ENCODE assay signal across 8 cellular contexts in genomic region chr6:80003841-80004198, GRCh38. TPM values are rescaled to one million over a fixed set of nuclear protein-coding genes. Genes with fewer than 3 reads are reported as not detected.
DNase-seq lines count a peak whose midpoint lies in the region; ATAC-seq lines count a peak whose summit lies in the region.

No MANE protein-coding gene starts in this region.

- peaks cover 13% of the 10 kb centered on the region for H3K4me1 ChIP-seq in skeletal muscle satellite cell (ENCODE audit: control insufficient read depth, insufficient read depth, low read length)

- no peaks in the 10 kb centered on the region for H3K9me3 ChIP-seq in skeletal muscle satellite cell (replicated peaks; ENCODE audit: low read length)

- H3K9ac ChIP-seq in skeletal muscle satellite cell (ENCODE audit: low read depth, low read length), result peak overlapping the region; percentile 84

- peaks cover 16% of the 10 kb centered on the region for H3K36me3 Mint-ChIP-seq in activated naive CD8-positive, alpha-beta T cell treated with anti-CD3 and anti-CD28 coated beads, Interleukin-2, amount 10 ng/mL, durations not matched to agents 7 days and 5 days

- H3K4me3 ChIP-seq in skeletal muscle satellite cell (ENCODE audit: low read length), result peak overlapping the region; percentile 89

- POLR2A ChIA-PET in activated naive CD8-positive, alpha-beta T cell treated with anti-CD3 and anti-CD28 coated beads, Interleukin-2, amount 10 ng/mL, durations not matched to agents 7 days and 5 days (lab: Charles Lee), result interaction anchor here (0.7 to 2.5 kb wide), 7 partner anchors 10 to 102 kb away, joined by 3 to 18 read pairs (median 6); partner anchors contain the start of genes BCKDHB and ELOVL4

- no peaks in the 10 kb centered on the region for H3K9me3 Mint-ChIP-seq in activated naive CD8-positive, alpha-beta T cell treated with anti-CD3 and anti-CD28 coated beads, Interleukin-2, amount 10 ng/mL, durations not matched to agents 7 days and 5 days

- H3K4me3 Mint-ChIP-seq in activated naive CD8-positive, alpha-beta T cell treated with anti-CD3 and anti-CD28 coated beads, Interleukin-2, amount 10 ng/mL, durations not matched to agents 7 days and 5 days, result peak overlapping the region; percentile 99

- peak; percentile 17 for ATAC-seq in HG02943 (IDR thresholded peaks at IDR 0.05; ENCODE audit: low read depth, unreplicated experiment)
- ATAC-seq in activated naive CD8-positive, alpha-beta T cell treated with anti-CD3 and anti-CD28 coated beads, Interleukin-2, amount 10 ng/mL, durations not matched to agents 7 days and 5 days (ENCODE audit: low read depth), result peak; percentile 38

- H3K4me2 ChIP-seq in skeletal muscle satellite cell (ENCODE audit: low read length), result peak overlapping the region; percentile 82

- H3K27me3 ChIP-seq in skeletal muscle satellite cell (ENCODE audit: control insufficient read depth, insufficient read depth, low read length), result peaks cover 7% of the 10 kb centered on the region

- H3K4me1 Mint-ChIP-seq in activated naive CD8-positive, alpha-beta T cell treated with anti-CD3 and anti-CD28 coated beads, Interleukin-2, amount 10 ng/mL, durations not matched to agents 7 days and 5 days, result peaks cover 29% of the 10 kb centered on the region

- DNase-seq in NCI-H2196 (lab: John Stamatoyannopoulos, UW; ENCODE audit: unreplicated experiment), result peak; percentile 58
- DNase-seq in NCI-H2196 treated with DMSO at 0.1 percent for 48 hours (lab: John Stamatoyannopoulos, UW; ENCODE audit: unreplicated experiment), result no peak
- DNase-seq in NCI-H524 treated with DMSO at 0.1 percent for 48 hours (lab: John Stamatoyannopoulos, UW), result peak; percentile 71
- DNase-seq in activated naive CD8-positive, alpha-beta T cell treated with anti-CD3 and anti-CD28 coated beads, Interleukin-2, amount 10 ng/mL, durations not matched to agents 7 days and 5 days, result peak; percentile 63
- DNase-seq in hepatic stellate cell (ENCODE audit: low spot score), result peak; percentile 5
- no peak for DNase-seq in H4 (ENCODE audit: low spot score)

- peaks cover 9% of the 10 kb centered on the region for H3K27me3 Mint-ChIP-seq in activated naive CD8-positive, alpha-beta T cell treated with anti-CD3 and anti-CD28 coated beads, Interleukin-2, amount 10 ng/mL, durations not matched to agents 7 days and 5 days

- no peaks in the 10 kb centered on the region for H3K36me3 ChIP-seq in skeletal muscle satellite cell (ENCODE audit: insufficient read depth, low read length)

- H3K27ac Mint-ChIP-seq in activated naive CD8-positive, alpha-beta T cell treated with anti-CD3 and anti-CD28 coated beads, Interleukin-2, amount 10 ng/mL, durations not matched to agents 7 days and 5 days, result peak overlapping the region; percentile 98

RNA-seq across cellular contexts. Expression of gene TTK, which starts 0.6 kb away (rescaled TPM):
- total RNA-seq in activated naive CD8-positive, alpha-beta T cell treated with anti-CD3 and anti-CD28 coated beads, Interleukin-2, amount 10 ng/mL, durations not matched to agents 7 days and 5 days, result 10 to 100 TPM; 25.7 to 27.1 TPM
- 17.5 and 18.8 TPM in 2 replicates for total RNA-seq in skeletal muscle satellite cell (2012; rRNA removed)
- 27.1 and 32.3 TPM in 2 replicates for total RNA-seq in H4 (2014; rRNA removed; shearing (Covaris generic))

RNA-seq across cellular contexts. Expression of gene ELOVL4, which starts 56.5 kb away (rescaled TPM):
- under 1 TPM; 0.78 to 0.79 TPM for total RNA-seq in activated naive CD8-positive, alpha-beta T cell treated with anti-CD3 and anti-CD28 coated beads, Interleukin-2, amount 10 ng/mL, durations not matched to agents 7 days and 5 days
- 7.6 and 9.9 TPM in 2 replicates for total RNA-seq in skeletal muscle satellite cell (2012; rRNA removed)
- 2.9 and 4.5 TPM in 2 replicates for total RNA-seq in H4 (2014; rRNA removed; shearing (Covaris generic))

Comparison
In these comparisons a context has a peak if more than half of its experiments do, and no peak if none do; other contexts are left out.
1. DNase-seq: peak in NCI-H2196 (single experiment), NCI-H524 treated with DMSO at 0.1 percent for 48 hours (single experiment), activated naive CD8-positive, alpha-beta T cell treated with anti-CD3 and anti-CD28 coated beads, Interleukin-2, amount 10 ng/mL, durations not matched to agents 7 days and 5 days (single experiment) and hepatic stellate cell (single experiment); none in NCI-H2196 treated with DMSO at 0.1 percent for 48 hours (single experiment) and H4 (single experiment).